Comparison of ENCODE assay signal across 14 cellular contexts in the genomic region with DNA sequence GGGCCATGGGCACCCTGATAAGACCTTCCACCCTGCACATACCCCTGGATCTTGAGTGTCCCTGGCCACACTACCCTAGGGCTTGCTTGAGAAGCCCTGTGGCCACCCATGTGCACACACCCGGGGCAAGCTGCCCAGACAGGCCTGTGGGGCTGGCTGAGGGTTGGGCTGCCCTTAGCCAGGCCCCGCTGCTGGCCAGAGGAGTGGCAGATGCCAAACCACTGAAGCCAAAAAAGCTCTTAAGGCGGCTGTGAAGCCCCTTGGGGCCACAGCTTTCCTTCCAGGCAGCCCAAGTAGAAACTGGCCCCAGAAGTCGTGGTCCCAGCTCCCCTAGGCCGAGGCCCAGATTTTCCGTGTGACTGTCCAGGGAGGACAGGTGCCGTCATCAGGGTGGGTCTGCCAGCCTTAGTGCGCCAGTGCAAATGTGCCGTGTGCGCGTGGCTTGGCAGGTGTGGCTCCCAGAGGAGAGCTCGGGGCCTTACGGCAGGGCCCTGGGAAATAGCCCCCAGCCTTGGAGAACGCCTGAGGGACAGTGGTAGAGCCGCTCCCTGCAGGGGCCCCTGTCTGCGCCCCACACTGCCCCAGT. TPM values are rescaled to one million over a fixed set of nuclear protein-coding genes. Genes with fewer than 3 reads are reported as not detected.
A peak's percentile ranks its signal among the peaks of the same experiment; 100 is the strongest.
DNase-seq lines count a peak whose midpoint lies in the region; ATAC-seq, FAIRE-seq and TF ChIP-seq lines count a peak whose summit lies in the region.
"Had no signal": no experiment of that assay in that cellular context is flagged by ENCODE, and none has a peak within 500 bp of the region (broad histone marks: within the 10 kb centered on the region; RNA-seq: fewer than 3 reads in every experiment).

No MANE protein-coding gene starts in this region.

- no peak overlapping the region for H3K4me2 ChIP-seq in HepG2 (ENCODE audit: low read depth, low read length)

- CTCF ChIA-PET in HepG2 (lab: Yijun Ruan, JAX; ENCODE audit: low intra/inter-chr PET ratio, low total read pairs), result no interaction called here

- ATAC-seq in HepG2, result no peak
- peak in 6 of 8 donors; percentile 5 to 36 (median 26) for ATAC-seq in heart right ventricle
- ATAC-seq in GM19328 (IDR thresholded peaks at IDR 0.05; ENCODE audit: unreplicated experiment), result no peak
- ATAC-seq: stimulated activated naive B cell treated with anti-CD40 and anti-IgM and Interleukin-4, amounts not matched to agents 10 μg/mL and 1 μg/mL and 100 μg/mL, for 72 hours had no signal

- TF ChIP-seq RAD21 in liver (IDR thresholded peaks at IDR 0.05) (no peak), HepG2 (CRISPR knock-in tag; IDR thresholded peaks at IDR 0.05) (no peak)

- POLR2A ChIA-PET in HepG2 (lab: Yijun Ruan, JAX), result interaction anchor here (1.3 to 4.7 kb wide), 2 partner anchors 12 to 15 kb away, joined by 5 to 35 read pairs; a partner anchor contains a TSS

- H3K36me3 ChIP-seq in liver (ENCODE audit: control insufficient read depth in 4 of 4, insufficient read depth in 3 of 4, low read depth in 1 of 4, low read length in 3 of 4) (peaks cover 0 to 2% (median 0%) of the 10 kb centered on the region in 4 donors), HepG2 (replicated peaks in 1 of 2; ENCODE audit: control insufficient read depth in 1 of 2, insufficient read depth in 2 of 2, low read length in 2 of 2) (peaks cover 6 to 18% of the 10 kb centered on the region in 2 experiments), heart right ventricle (peaks cover 0 to 36% (median 0%) of the 10 kb centered on the region in 9 donors), sigmoid colon (peaks cover 0 to 24% (median 2%) of the 10 kb centered on the region in 4 donors)

- 0 out of 2 replicates have a peak, but pooled peaks cover 2% of the 10 kb centered on the region for H4K20me1 ChIP-seq in HepG2 (ENCODE audit: insufficient read depth, low read length)

- TF ChIP-seq EP300 in HepG2 (IDR thresholded peaks at IDR 0.05; ENCODE audit: low read depth in 2 of 2, low read length in 2 of 2) (no peak), HepG2 (CRISPR knock-in tag; IDR thresholded peaks at IDR 0.05; ENCODE audit: borderline replicate concordance) (no peak), sigmoid colon (IDR thresholded peaks at IDR 0.05) (no peak)

- H3K9me3 ChIP-seq in liver (ENCODE audit: control insufficient read depth in 4 of 4, low read length in 3 of 4) (no peaks in the 10 kb centered on the region), HepG2 (ENCODE audit: low read length) (no peaks in the 10 kb centered on the region), heart right ventricle (no peaks in the 10 kb centered on the region), sigmoid colon (no peaks in the 10 kb centered on the region)

- TF ChIP-seq POLR2A in HepG2 (IDR thresholded peaks at IDR 0.05; ENCODE audit: insufficient read depth in 1 of 2, low read depth in 2 of 2, low read length in 2 of 2), result no peak
- no peak for TF ChIP-seq POLR2A in sigmoid colon (IDR thresholded peaks at IDR 0.05)

- TF ChIP-seq CTCF in liver (IDR thresholded peaks at IDR 0.05; ENCODE audit: low read depth, low read length, missing input control), result no peak
- no peak for TF ChIP-seq CTCF in HepG2 (CRISPR knock-in tag; IDR thresholded peaks at IDR 0.05)
- no peak for TF ChIP-seq CTCF in heart right ventricle (IDR thresholded peaks at IDR 0.05)
- TF ChIP-seq CTCF in sigmoid colon (IDR thresholded peaks at IDR 0.05), result no peak

- DNase-seq in HepG2 (ENCODE audit: low spot score) (no peak), heart right ventricle (no peak), sigmoid colon (peak; percentile 67), GM19238 (ENCODE audit: insufficient read length, low spot score) (no peak), UCSD-AML1 (lab: John Stamatoyannopoulos, UW; ENCODE audit: unreplicated experiment) (no peak)
- no peak for DNase-seq in effector CD4-positive, alpha-beta T cell
- DNase-seq: activated CD4-positive, alpha-beta memory T cell treated with anti-CD3 and anti-CD28 coated beads for 36 hours; activated gamma-delta T cell; DMS153; NCI-H774; stimulated activated naive B cell treated with anti-CD40 and anti-IgM and Interleukin-4, amounts not matched to agents 10 μg/mL and 1 μg/mL and 100 μg/mL, for 72 hours had no signal

- intact Hi-C loops in HepG2 (cut with micrococcal nuclease; ENCODE audit: unreplicated experiment) (no loop called here), heart right ventricle (cut with DNase I) (no loop called here), sigmoid colon (cut with DNase I) (no loop called here)

- H3K9ac ChIP-seq in liver (ENCODE audit: low read depth in 1 of 2, low read length in 2 of 2) (no peak overlapping the region), HepG2 (ENCODE audit: insufficient read depth, low read depth, low read length) (no peak overlapping the region)

- H3K4me3 ChIP-seq in liver (ENCODE audit: low read depth in 1 of 3, low read length in 3 of 3) (no peak overlapping the region), HepG2 (replicated peaks in 1 of 3; ENCODE audit: insufficient read depth in 1 of 3, low read depth in 2 of 3, low read length in 3 of 3) (no peak overlapping the region), heart right ventricle (peak overlapping the region in 1 of 10 donors; percentile 5), sigmoid colon (no peak overlapping the region)

- no peak for FAIRE-seq in HepG2 (lab: Jason Lieb, UNC)
- FAIRE-seq: HTR-8/SVneo had no signal

- in situ Hi-C loops in HepG2 (cut with HindIII; ENCODE audit: extremely low pct_ligation_motif_present, low pct_unique_long_range_greater_than_20kb), result no loop called here

- BruUV-seq in HepG2 (replicated peaks; lab: Mats Ljungman, UMichigan), result no TSS peak

- H3K27ac ChIP-seq in liver (ENCODE audit: low read depth in 1 of 2, low read length in 2 of 2) (peak overlapping the region; percentile 69 to 70), HepG2 (ENCODE audit: extremely low read length, insufficient read depth, low read length) (no peak overlapping the region), heart right ventricle (peak overlapping the region in 9 of 10 donors; percentile 61 to 92 (median 83)), sigmoid colon (peak overlapping the region; percentile 67 to 86 (median 81))

- peaks cover 33% of the 10 kb centered on the region for H3K79me2 ChIP-seq in HepG2 (ENCODE audit: insufficient read depth, low read length)

- 56% methylated on average over 16 of the region's 16 CpGs for WGBS in liver
- 93% methylated on average over 6 of the region's 16 CpGs for WGBS in HepG2 (ENCODE audit: low lambda C conversion rate)
- WGBS in heart right ventricle, 2 donors, result 68 to 73% methylated on average over 16 of the region's 16 CpGs
- 75 to 76% methylated on average over 16 of the region's 16 CpGs for WGBS in sigmoid colon, 2 donors

- no peaks in the 10 kb centered on the region for H3K27me3 ChIP-seq in liver (ENCODE audit: control insufficient read depth in 4 of 4, insufficient read depth in 4 of 4, low read length in 3 of 4)
- H3K27me3 ChIP-seq in HepG2 (ENCODE audit: control insufficient read depth in 1 of 2, insufficient read depth in 2 of 2, low read length in 2 of 2), result no peaks in the 10 kb centered on the region
- no peaks in the 10 kb centered on the region for H3K27me3 ChIP-seq in heart right ventricle
- no peaks in the 10 kb centered on the region for H3K27me3 ChIP-seq in sigmoid colon

- H3K4me1 ChIP-seq in liver (ENCODE audit: control insufficient read depth in 4 of 4, insufficient read depth in 4 of 4, low read length in 3 of 4), result peaks cover 40 to 77% (median 64%) of the 10 kb centered on the region in 4 donors
- peaks cover 46% of the 10 kb centered on the region for H3K4me1 ChIP-seq in HepG2 (ENCODE audit: insufficient read depth, low read length)
- H3K4me1 ChIP-seq in heart right ventricle, result peaks cover 21 to 84% (median 59%) of the 10 kb centered on the region in 9 donors
- H3K4me1 ChIP-seq in sigmoid colon, result peaks cover 5 to 56% (median 53%) of the 10 kb centered on the region in 4 donors

- no peak overlapping the region for H2AFZ ChIP-seq in HepG2 (ENCODE audit: low read length)

TF ChIP-seq in liver, 16 proteins besides CTCF, POLR2A, EP300 and RAD21 (continues in another document):
- TF ChIP-seq, protein P1, sequence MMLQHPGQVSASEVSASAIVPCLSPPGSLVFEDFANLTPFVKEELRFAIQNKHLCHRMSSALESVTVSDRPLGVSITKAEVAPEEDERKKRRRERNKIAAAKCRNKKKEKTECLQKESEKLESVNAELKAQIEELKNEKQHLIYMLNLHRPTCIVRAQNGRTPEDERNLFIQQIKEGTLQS (IDR thresholded peaks at IDR 0.05), result no peak

TF ChIP-seq in HepG2, 621 proteins besides CTCF, POLR2A, EP300 and RAD21 (continues in another document):
- TF ChIP-seq ISL2 (CRISPR knock-in tag; IDR thresholded peaks at IDR 0.05) (no peak), NR2F6 (IDR thresholded peaks at IDR 0.05) (no peak), NR2F6 (CRISPR knock-in tag; IDR thresholded peaks at IDR 0.05) (no peak), MEIS2 (CRISPR knock-in tag; IDR thresholded peaks at IDR 0.05) (no peak)

RNA-seq across cellular contexts. Expression of a gene that starts 14.8 kb away (rescaled TPM):
- total RNA-seq in liver, result 10 to 100 TPM; 18.0 to 36.1 TPM
- 10 to 100 TPM; 16.9 to 30.3 TPM for polyA plus RNA-seq in liver
- 34.3 and 49.8 TPM in 2 replicates for total RNA-seq in HepG2 (2016; rRNA removed; fragmentation: Illumina TruSeq; extraction: Trizol)
- 13.2 and 14.7 TPM in 2 replicates for total RNA-seq in HepG2 (2016; cell fraction: cytosol; rRNA removed; fragmentation: Illumina TruSeq; extraction: Trizol; ENCODE audit: low read depth)
- 35.7 and 49.1 TPM in 2 replicates for total RNA-seq in HepG2 (2016; cell fraction: insoluble cytoplasmic fraction; rRNA removed; fragmentation: Illumina TruSeq; extraction: Trizol)
- 37.6 and 38.8 TPM in 2 replicates for total RNA-seq in HepG2 (2016; cell fraction: membrane; rRNA removed; fragmentation: Illumina TruSeq; extraction: Trizol)
- total RNA-seq in HepG2 (2016; cell fraction: nucleus; rRNA removed; fragmentation: Illumina TruSeq; extraction: Trizol), result 24.5 and 24.7 TPM in 2 replicates
- 25.7 and 26.6 TPM in 2 replicates for polyA plus RNA-seq in HepG2 (2011; rRNA removed)
- polyA plus RNA-seq in HepG2 (2011; cell fraction: cytosol; rRNA removed), result 16.9 and 25.6 TPM in 2 replicates
- 11.7 and 17.0 TPM in 2 replicates for polyA plus RNA-seq in HepG2 (2011; cell fraction: nucleus; rRNA removed)
- polyA plus RNA-seq in HepG2 (2012), result 34.2 and 46.3 TPM in 2 replicates
- 13.2 and 15.5 TPM in 2 replicates for polyA plus RNA-seq in HepG2 (2016; cell fraction: cytosol; fragmentation: Illumina TruSeq; extraction: Trizol; ENCODE audit: low read depth)
- polyA plus RNA-seq in HepG2 (2016; cell fraction: insoluble cytoplasmic fraction; fragmentation: Illumina TruSeq; extraction: Trizol; ENCODE audit: low read depth), result 44.3 and 47.4 TPM in 2 replicates
- polyA plus RNA-seq in HepG2 (2016; cell fraction: membrane; fragmentation: Illumina TruSeq; extraction: Trizol; ENCODE audit: low read depth), result 25.6 and 28.0 TPM in 2 replicates
- polyA plus RNA-seq in HepG2 (2016; cell fraction: nucleus; fragmentation: Illumina TruSeq; extraction: Trizol; ENCODE audit: insufficient read depth, low read depth), result 30.5 and 35.3 TPM in 2 replicates
- 14.6 and 15.2 TPM in 2 replicates for polyA minus RNA-seq in HepG2 (2011; rRNA and poly(A)+ RNA removed; ENCODE audit: low replicate concordance)
- polyA minus RNA-seq in HepG2 (2011; cell fraction: cytosol; rRNA and poly(A)+ RNA removed), result 18.9 and 25.7 TPM in 2 replicates
- 26.3 and 34.8 TPM in 2 replicates for polyA minus RNA-seq in HepG2 (2011; cell fraction: nucleus; rRNA and poly(A)+ RNA removed)
- 10 to 100 TPM; 10.4 to 19.4 (median 13.4) TPM for total RNA-seq in heart right ventricle
- polyA plus RNA-seq in heart right ventricle, result 10 to 100 TPM; 15.0 to 22.2 TPM
- 10 to 100 TPM; 18.6 to 27.8 (median 23.0) TPM for total RNA-seq in sigmoid colon
- 10 to 100 TPM; 44.2 to 84.6 (median 64.9) TPM for polyA plus RNA-seq in sigmoid colon

Comparison
In these comparisons a context has a peak if more than half of its experiments do, and no peak if none do; other contexts are left out.
1. ATAC-seq: peak in heart right ventricle (6 of 8); none in HepG2 (single experiment) and GM19328 (single experiment).